In genomic region chr21:38165466-38166213, GRCh38 we compare ENCODE assay signal across 1 cellular context.
TF ChIP-seq lines count a peak whose summit lies in the region.

No MANE protein-coding gene starts in this region.

TF ChIP-seq in IMR-90, 13 proteins besides CTCF, POLR2A, EP300 and RAD21 (continued from another document):
- TF ChIP-seq USF2 (IDR thresholded peaks at IDR 0.05; ENCODE audit: low read depth, low read length) (no peak), RCOR1 (IDR thresholded peaks at IDR 0.05; ENCODE audit: insufficient replicate concordance, low read length) (no peak), MAZ (IDR thresholded peaks at IDR 0.05; ENCODE audit: borderline replicate concordance, low read depth, low read length) (no peak), CEBPB (IDR thresholded peaks at IDR 0.05; ENCODE audit: low read depth, low read length) (no peak), FOS (IDR thresholded peaks at IDR 0.05; ENCODE audit: low read depth, low read length) (no peak), RFX5 (IDR thresholded peaks at IDR 0.05; ENCODE audit: low read depth, low read length) (no peak), MXI1 (IDR thresholded peaks at IDR 0.05; ENCODE audit: borderline replicate concordance, low read depth, low read length) (no peak), MAFK (IDR thresholded peaks at IDR 0.05; ENCODE audit: low read depth, low read length) (no peak), NFE2L2 (IDR thresholded peaks at IDR 0.05; ENCODE audit: low read depth, low read length) (no peak), SMC3 (IDR thresholded peaks at IDR 0.05; ENCODE audit: low read depth, low read length) (no peak), CHD1 (IDR thresholded peaks at IDR 0.05; ENCODE audit: low read depth, low read length) (no peak), ELK1 (IDR thresholded peaks at IDR 0.05; ENCODE audit: borderline replicate concordance, low read depth, low read length) (no peak)
TF ChIP-seq in IMR-90: peak in this region for 0.
